ENCODE assay signal across 17 cellular contexts in genomic region chr12:131362290-131363211, GRCh38.
"Had no signal": no experiment of that assay in that cellular context is flagged by ENCODE, and none has a peak within 500 bp of the region (broad histone marks: within the 10 kb centered on the region; RNA-seq: fewer than 3 reads in every experiment).

No MANE protein-coding gene starts in this region.

- H3K27ac Mint-ChIP-seq: naive thymus-derived CD4-positive, alpha-beta T cell; nephron progenitor cell; stimulated activated effector memory CD8-positive, alpha-beta T cell treated with anti-CD3 and anti-CD28 coated beads, Interleukin-12 subunit alpha, Interleukin-12 subunit beta, amount 100 ng/mL, for 72 hours had no signal

- H3K36me3 ChIP-seq: heart left ventricle, right atrium auricular region, tibial artery, upper lobe of left lung, uterus had no signal

- H3K27ac ChIP-seq: heart left ventricle, right atrium auricular region, tibial artery, upper lobe of left lung had no signal

- H3K9me3 Mint-ChIP-seq: stimulated activated effector memory CD8-positive, alpha-beta T cell treated with anti-CD3 and anti-CD28 coated beads, Interleukin-12 subunit alpha, Interleukin-12 subunit beta, amount 100 ng/mL, for 72 hours had no signal

- H3K4me3 ChIP-seq: heart left ventricle, right atrium auricular region, tibial artery, upper lobe of left lung, uterus had no signal

- ATAC-seq: esophagus mucosa; heart left ventricle; naive thymus-derived CD4-positive, alpha-beta T cell; stimulated activated effector memory CD8-positive, alpha-beta T cell treated with anti-CD3 and anti-CD28 coated beads, Interleukin-12 subunit alpha, Interleukin-12 subunit beta, amount 100 ng/mL, for 72 hours; stimulated activated naive CD8-positive, alpha-beta T cell treated with anti-CD3 and anti-CD28 coated beads, Interleukin-15, Interleukin-2, amounts not matched to agents 100 U/mL and 50 U/mL, for 24 hours had no signal

- DNase-seq: effector memory CD4-positive, alpha-beta T cell; hippocampal formation; kidney glomerular epithelial cell; mesendoderm; naive thymus-derived CD4-positive, alpha-beta T cell; nephron progenitor cell; posterior cingulate gyrus; small intestine; stimulated activated CD4-positive, alpha-beta T cell treated with anti-CD3 and anti-CD28 coated beads, Interleukin-4, amount 100 ng/mL, for 1 hour; stimulated activated naive CD8-positive, alpha-beta T cell treated with anti-CD3 and anti-CD28 coated beads, Interleukin-15, Interleukin-2, amounts not matched to agents 100 U/mL and 50 U/mL, for 24 hours; tibial artery; upper lobe of left lung; uterus had no signal

- H3K27me3 ChIP-seq: right atrium auricular region, upper lobe of left lung, uterus had no signal

- H3K4me1 Mint-ChIP-seq: stimulated activated effector memory CD8-positive, alpha-beta T cell treated with anti-CD3 and anti-CD28 coated beads, Interleukin-12 subunit alpha, Interleukin-12 subunit beta, amount 100 ng/mL, for 72 hours had no signal

- H3K4me1 ChIP-seq: heart left ventricle, right atrium auricular region, tibial artery, upper lobe of left lung, uterus had no signal

- H3K9me3 ChIP-seq: right atrium auricular region, upper lobe of left lung, uterus had no signal

- H3K36me3 Mint-ChIP-seq: naive thymus-derived CD4-positive, alpha-beta T cell; stimulated activated effector memory CD8-positive, alpha-beta T cell treated with anti-CD3 and anti-CD28 coated beads, Interleukin-12 subunit alpha, Interleukin-12 subunit beta, amount 100 ng/mL, for 72 hours had no signal

- H3K4me3 Mint-ChIP-seq: naive thymus-derived CD4-positive, alpha-beta T cell; nephron progenitor cell; stimulated activated effector memory CD8-positive, alpha-beta T cell treated with anti-CD3 and anti-CD28 coated beads, Interleukin-12 subunit alpha, Interleukin-12 subunit beta, amount 100 ng/mL, for 72 hours had no signal
